Comparison of ENCODE assay signal across 6 cellular contexts in genomic region chr19:42280761-42281174, GRCh38. TPM values are rescaled to one million over a fixed set of nuclear protein-coding genes. Genes with fewer than 3 reads are reported as not detected.
DNase-seq lines count a peak whose midpoint lies in the region; ATAC-seq and TF ChIP-seq lines count a peak whose summit lies in the region.

No MANE protein-coding gene starts in this region.

- TF ChIP-seq CTCF in fibroblast of villous mesenchyme (IDR thresholded peaks at IDR 0.05; ENCODE audit: insufficient read depth, low read depth, low read length), result no peak

- H3K36me3 Mint-ChIP-seq in stimulated activated effector memory CD8-positive, alpha-beta T cell treated with anti-CD3 and anti-CD28 coated beads, Interleukin-12 subunit alpha, Interleukin-12 subunit beta, amount 100 ng/mL, for 72 hours, result peaks cover 50% of the 10 kb centered on the region

- no peak overlapping the region for H3K4me3 Mint-ChIP-seq in stimulated activated effector memory CD8-positive, alpha-beta T cell treated with anti-CD3 and anti-CD28 coated beads, Interleukin-12 subunit alpha, Interleukin-12 subunit beta, amount 100 ng/mL, for 72 hours

- peak overlapping the region; percentile 94 for H3K27ac Mint-ChIP-seq in stimulated activated effector memory CD8-positive, alpha-beta T cell treated with anti-CD3 and anti-CD28 coated beads, Interleukin-12 subunit alpha, Interleukin-12 subunit beta, amount 100 ng/mL, for 72 hours

- H3K4me3 ChIP-seq in fibroblast of villous mesenchyme (ENCODE audit: low read depth, low read length), result peak overlapping the region; percentile 78

- H3K4me1 Mint-ChIP-seq in stimulated activated effector memory CD8-positive, alpha-beta T cell treated with anti-CD3 and anti-CD28 coated beads, Interleukin-12 subunit alpha, Interleukin-12 subunit beta, amount 100 ng/mL, for 72 hours, result peaks cover 52% of the 10 kb centered on the region

- peak; percentile 78 for DNase-seq in AG08396 (ENCODE audit: low spot score)
- peak; percentile 75 for DNase-seq in NCI-H1694 (lab: John Stamatoyannopoulos, UW)
- peak; percentile 23 for DNase-seq in fibroblast of villous mesenchyme (ENCODE audit: low read depth)
- DNase-seq in stimulated activated effector memory CD8-positive, alpha-beta T cell treated with anti-CD3 and anti-CD28 coated beads, Interleukin-12 subunit alpha, Interleukin-12 subunit beta, amount 100 ng/mL, for 72 hours (ENCODE audit: low spot score in 2 of 2), result no peak
- no peak for DNase-seq in NCI-H774 (lab: John Stamatoyannopoulos, UW)

- H3K9me3 Mint-ChIP-seq in stimulated activated effector memory CD8-positive, alpha-beta T cell treated with anti-CD3 and anti-CD28 coated beads, Interleukin-12 subunit alpha, Interleukin-12 subunit beta, amount 100 ng/mL, for 72 hours, result no peaks in the 10 kb centered on the region

- no peak for ATAC-seq in stimulated activated effector memory CD8-positive, alpha-beta T cell treated with anti-CD3 and anti-CD28 coated beads, Interleukin-12 subunit alpha, Interleukin-12 subunit beta, amount 100 ng/mL, for 72 hours
- ATAC-seq in HG03108 (IDR thresholded peaks at IDR 0.05; ENCODE audit: unreplicated experiment), result no peak

RNA-seq across cellular contexts. Expression of gene CIC, which starts 11.7 kb away (rescaled TPM):
- total RNA-seq in fibroblast of villous mesenchyme, result 23.7 and 26.7 TPM in 2 replicates

RNA-seq across cellular contexts. Expression of gene PRR19, which starts 21.2 kb away (rescaled TPM):
- 0.64 and 0.86 TPM in 2 replicates for total RNA-seq in fibroblast of villous mesenchyme

RNA-seq across cellular contexts. Expression of gene PAFAH1B3, which starts 21.7 kb away (rescaled TPM):
- 28.5 and 48.0 TPM in 2 replicates for total RNA-seq in fibroblast of villous mesenchyme

RNA-seq across cellular contexts. Expression of gene ERF, which starts 25.8 kb away (rescaled TPM):
- 27.6 and 32.5 TPM in 2 replicates for total RNA-seq in fibroblast of villous mesenchyme

RNA-seq across cellular contexts. Expression of gene TMEM145, which starts 32.3 kb away (rescaled TPM):
- not detected in 2 replicates for total RNA-seq in fibroblast of villous mesenchyme

Comparison
In these comparisons a context has a peak if more than half of its experiments do, and no peak if none do; other contexts are left out.
1. DNase-seq: peak in AG08396 (single experiment), NCI-H1694 (single experiment) and fibroblast of villous mesenchyme (single experiment); none in stimulated activated effector memory CD8-positive, alpha-beta T cell treated with anti-CD3 and anti-CD28 coated beads, Interleukin-12 subunit alpha, Interleukin-12 subunit beta, amount 100 ng/mL, for 72 hours (0 of 2) and NCI-H774 (single experiment).